17 cellular contexts compared by ENCODE assay signal in the genomic region with DNA sequence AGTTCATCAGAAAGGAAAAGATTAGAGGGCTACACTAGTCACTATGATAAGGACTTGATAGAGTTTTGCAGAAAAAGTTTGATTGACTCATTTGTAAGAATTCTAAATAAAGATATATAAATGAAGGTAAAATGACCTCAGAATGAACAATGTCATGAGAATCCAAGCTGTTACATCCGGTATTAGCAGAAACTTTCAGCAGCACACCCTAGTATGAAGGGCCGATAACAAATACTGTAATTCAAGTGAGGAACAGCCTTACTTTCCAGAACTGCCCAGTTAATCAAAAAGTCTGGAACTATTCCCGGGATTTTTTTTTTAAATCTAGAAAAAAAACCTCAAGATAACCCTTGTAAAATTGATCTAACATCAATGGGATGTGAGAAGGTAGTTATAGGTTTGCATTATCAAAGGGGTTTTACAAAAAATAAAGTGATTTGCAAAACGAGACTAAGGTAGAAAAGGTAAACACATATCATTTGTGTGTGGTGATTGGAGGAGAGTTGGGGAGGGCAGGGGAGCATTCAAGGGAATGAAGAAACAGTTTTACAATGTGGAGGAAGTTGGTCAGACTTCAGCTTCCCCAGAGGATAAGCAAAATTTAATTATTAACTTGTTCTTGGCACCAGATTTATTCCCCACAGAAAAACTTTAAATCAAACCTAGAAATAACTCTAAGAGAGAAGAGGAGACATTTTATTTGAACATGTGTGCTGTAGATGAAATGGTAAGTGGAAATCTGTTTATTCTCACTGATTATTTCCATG.
A peak's percentile ranks its signal among the peaks of the same experiment; 100 is the strongest.
DNase-seq lines count a peak whose midpoint lies in the region; ATAC-seq and TF ChIP-seq lines count a peak whose summit lies in the region.
"Had no signal": no experiment of that assay in that cellular context is flagged by ENCODE, and none has a peak within 500 bp of the region (broad histone marks: within the 10 kb centered on the region; RNA-seq: fewer than 3 reads in every experiment).

No MANE protein-coding gene starts in this region.

- H3K36me3 ChIP-seq in hepatocyte (replicated peaks; ENCODE audit: insufficient read depth, low read depth): no peaks in the 10 kb centered on the region
- H3K36me3 ChIP-seq: SJCRH30 had no signal

- H3K4me1 ChIP-seq in hepatocyte (ENCODE audit: insufficient read depth): no peaks in the 10 kb centered on the region
- H3K4me1 ChIP-seq: SJCRH30 had no signal

- no peaks in the 10 kb centered on the region for H3K9me3 ChIP-seq in hepatocyte (ENCODE audit: low read depth)
- H3K9me3 ChIP-seq: SJCRH30 had no signal

- H3K27ac ChIP-seq in hepatocyte: no peak overlapping the region
- H3K27ac ChIP-seq: SJCRH30, skin epidermis had no signal

- no peak overlapping the region for H2AFZ ChIP-seq in hepatocyte

- H3K27me3 ChIP-seq in hepatocyte: no peaks in the 10 kb centered on the region
- H3K27me3 ChIP-seq: SJCRH30 had no signal

- H4K20me1 ChIP-seq in hepatocyte (ENCODE audit: insufficient read depth, poor library complexity, severe bottlenecking): no peaks in the 10 kb centered on the region

- H3K9me2 ChIP-seq in hepatocyte (replicated peaks; ENCODE audit: insufficient read depth): no peaks in the 10 kb centered on the region

- intact Hi-C loops in sciatic nerve (cut with DNase I): no loop called here

- DNase-seq in GM03348 (ENCODE audit: low spot score): peak; percentile 52
- peak; percentile 62 to 81 for DNase-seq in cardiac fibroblast (ENCODE audit: low read depth in 2 of 2)
- DNase-seq in hepatocyte (ENCODE audit: low spot score): no peak
- no peak for DNase-seq in sciatic nerve (ENCODE audit: low spot score)
- DNase-seq in AG08396 (ENCODE audit: low spot score): no peak
- no peak for DNase-seq in NCI-H1694 treated with DMSO at 0.1 percent for 48 hours (lab: John Stamatoyannopoulos, UW)
- no peak for DNase-seq in NCI-H187 treated with DMSO at 0.1 percent for 48 hours (lab: John Stamatoyannopoulos, UW)
- no peak for DNase-seq in activated T-cell treated with anti-CD3 and anti-CD28 coated beads, Interleukin-2, amount 50 U/mL, for 1 hour
- DNase-seq: activated CD8-positive, alpha-beta T cell treated with anti-CD3 and anti-CD28 coated beads for 36 hours; activated gamma-delta T cell; DMS53; head of caudate nucleus; NCI-H1092; nephron progenitor cell; SJCRH30; stimulated activated naive CD8-positive, alpha-beta T cell treated with anti-CD3 and anti-CD28 coated beads, Interleukin-15, amount 100 ng/mL, for 72 hours had no signal

- H3K4me3 ChIP-seq in cardiac fibroblast (replicated peaks in 1 of 2; ENCODE audit: low read depth in 2 of 2, low read length in 2 of 2): no peak overlapping the region
- H3K4me3 ChIP-seq in hepatocyte: no peak overlapping the region
- H3K4me3 ChIP-seq: SJCRH30, skin epidermis had no signal

- no peak for TF ChIP-seq CTCF in cardiac fibroblast (IDR thresholded peaks at IDR 0.05; ENCODE audit: low read depth, low read length)
- TF ChIP-seq CTCF in hepatocyte (IDR thresholded peaks at IDR 0.05; ENCODE audit: poor library complexity): no peak

- no peaks in the 10 kb centered on the region for H3K79me2 ChIP-seq in hepatocyte

- H3K4me2 ChIP-seq in hepatocyte: peak overlapping the region; percentile 11

- peak; percentile 68 for ATAC-seq in sciatic nerve
- ATAC-seq: activated CD8-positive, alpha-beta T cell treated with anti-CD3 and anti-CD28 coated beads for 36 hours; stimulated activated naive CD8-positive, alpha-beta T cell treated with anti-CD3 and anti-CD28 coated beads, Interleukin-15, amount 100 ng/mL, for 72 hours had no signal

- 68% methylated on average over 4 of the region's 4 CpGs for WGBS in hepatocyte (ENCODE audit: low lambda C conversion rate, missing lambda C conversion rate)

Comparison
In these comparisons a context has a peak if more than half of its experiments do, and no peak if none do; other contexts are left out.
1. DNase-seq: peak in GM03348 (single experiment) and cardiac fibroblast (2 of 2); none in hepatocyte (single experiment), sciatic nerve (single experiment), AG08396 (single experiment), NCI-H1694 treated with DMSO at 0.1 percent for 48 hours (single experiment), NCI-H187 treated with DMSO at 0.1 percent for 48 hours (single experiment) and activated T-cell treated with anti-CD3 and anti-CD28 coated beads, Interleukin-2, amount 50 U/mL, for 1 hour (single experiment).